10 cellular contexts compared by ENCODE assay signal in genomic region chr22:46536559-46537220, GRCh38. TPM values are rescaled to one million over a fixed set of nuclear protein-coding genes. Genes with fewer than 3 reads are reported as not detected.
DNase-seq lines count a peak whose midpoint lies in the region; ATAC-seq and TF ChIP-seq lines count a peak whose summit lies in the region.
"Had no signal": no experiment of that assay in that cellular context is flagged by ENCODE, and none has a peak within 500 bp of the region (broad histone marks: within the 10 kb centered on the region; RNA-seq: fewer than 3 reads in every experiment).

No MANE protein-coding gene starts in this region.

- H3K9me3 ChIP-seq in Peyer's patch (no peaks in the 10 kb centered on the region), psoas muscle (no peaks in the 10 kb centered on the region)

- ATAC-seq in psoas muscle, result no peak
- no peak for ATAC-seq in esophagus mucosa

- 3 to 4% (median 4%) methylated on average over 47 to 109 of the region's 110 CpGs for whole genome bisulfite sequencing in psoas muscle, 3 donors

- DNase-seq in Peyer's patch (no peak), glomerular visceral epithelial cell (ENCODE audit: extremely low spot score) (peak; percentile 27), psoas muscle (peak in 1 of 2 donors; percentile 44), retina (no peak), GM03348 (ENCODE audit: low spot score) (no peak)
- DNase-seq: activated naive CD4-positive, alpha-beta T cell treated with anti-CD3 and anti-CD28 coated beads, Interleukin-2, amount 10 ng/mL, durations not matched to agents 7 days and 5 days; erythroblast had no signal

- H3K4me1 ChIP-seq in Peyer's patch (peaks cover 0 to 18% (median 9%) of the 10 kb centered on the region in 4 donors), psoas muscle (peaks cover 8% of the 10 kb centered on the region)

- H3K4me3 ChIP-seq in GM08714 (ENCODE audit: low read length) (peak overlapping the region; percentile 45; the same call in 1 of the 2 replicates), Peyer's patch (peak overlapping the region; percentile 28 to 56 (median 51)), psoas muscle (peak overlapping the region; percentile 49)

- intact Hi-C loops in psoas muscle (cut with DNase I), result no loop called here

- H3K27ac ChIP-seq in Peyer's patch, result peak overlapping the region in 1 of 4 donors; percentile 55
- no peak overlapping the region for H3K27ac ChIP-seq in psoas muscle
- H3K27ac ChIP-seq: WERI-Rb-1 had no signal

- H3K36me3 ChIP-seq in Peyer's patch (no peaks in the 10 kb centered on the region), psoas muscle (ENCODE audit: insufficient read depth in 1 of 2, low read depth in 1 of 2) (no peaks in the 10 kb centered on the region)
- H3K36me3 ChIP-seq: WERI-Rb-1 had no signal

- H3K27me3 ChIP-seq in Peyer's patch, result peaks cover 0 to 14% of the 10 kb centered on the region in 2 donors
- H3K27me3 ChIP-seq in psoas muscle (ENCODE audit: insufficient read depth in 3 of 3, low read length in 2 of 3), result peaks cover 0 to 45% (median 29%) of the 10 kb centered on the region in 3 donors

- TF ChIP-seq CTCF in Peyer's patch (IDR thresholded peaks at IDR 0.05), result no peak
- TF ChIP-seq CTCF in psoas muscle (IDR thresholded peaks at IDR 0.05), result no peak

- no peak for TF ChIP-seq POLR2A in Peyer's patch (IDR thresholded peaks at IDR 0.05)

RNA-seq across cellular contexts. Expression of gene CELSR1, which starts 0.7 kb away (rescaled TPM):
- total RNA-seq in Peyer's patch, result 10 to 100 TPM in 1 of 4 donors, 1 to 10 TPM in 3; 1.1 to 22.3 (median 1.5) TPM
- under 1 TPM; 0.10 to 0.39 (median 0.20) TPM for total RNA-seq in psoas muscle
- polyA plus RNA-seq in psoas muscle, result under 1 TPM; 0.09 to 0.18 (median 0.18) TPM
- total RNA-seq in esophagus mucosa, result 36.0 TPM
